ENCODE assay signal across 8 cellular contexts in genomic region chr17:59329558-59330313, GRCh38. TPM values are rescaled to one million over a fixed set of nuclear protein-coding genes. Genes with fewer than 3 reads are reported as not detected.
DNase-seq lines count a peak whose midpoint lies in the region; ATAC-seq and TF ChIP-seq lines count a peak whose summit lies in the region.

No MANE protein-coding gene starts in this region.

- intact Hi-C loops in MCF 10A (cut with micrococcal nuclease): loop anchor here (1.0 kb wide), 1 partner anchor 111 kb away; no protein-coding TSS in a partner anchor

- H3K4me1 Mint-ChIP-seq in MCF 10A (ENCODE audit: insufficient read depth, unreplicated experiment): peaks cover 17% of the 10 kb centered on the region

- DNase-seq in AML-193 (lab: John Stamatoyannopoulos, UW): peak; percentile 99 to 100
- peak; percentile 60 to 76 (median 61) for DNase-seq in NCI-H1417 (lab: John Stamatoyannopoulos, UW)
- peak in 3 of 5 experiments; percentile 33 to 77 (median 36) for DNase-seq in T-helper 2 cell
- DNase-seq in MCF 10A (ENCODE audit: unreplicated experiment): peak; percentile 67
- peak; percentile 67 to 84 for DNase-seq in hippocampal formation (lab: John Stamatoyannopoulos, UW)

- POLR2A ChIA-PET in MCF 10A (lab: Yijun Ruan, JAX): interaction anchor here (1.4 to 1.6 kb wide), 3 partner anchors 106 to 112 kb away, joined by 7 to 14 read pairs (median 8); no protein-coding TSS in a partner anchor

- H3K27ac ChIP-seq in rectal smooth muscle tissue (ENCODE audit: low read depth, low read length): peak overlapping the region; percentile 92

- BruUV-seq in MCF 10A (replicated peaks; lab: Mats Ljungman, UMichigan): no TSS peak

- TF ChIP-seq CTCF in MCF 10A (IDR thresholded peaks at IDR 0.05; ENCODE audit: unreplicated experiment): peak; percentile 65

- no peaks in the 10 kb centered on the region for H3K9me3 Mint-ChIP-seq in MCF 10A (ENCODE audit: unreplicated experiment)

- no peaks in the 10 kb centered on the region for H3K27me3 Mint-ChIP-seq in MCF 10A (ENCODE audit: insufficient read depth, unreplicated experiment)

- H3K27ac Mint-ChIP-seq in MCF 10A (ENCODE audit: low read depth, unreplicated experiment): no peak overlapping the region

- no peak overlapping the region for H3K9ac ChIP-seq in rectal smooth muscle tissue (ENCODE audit: low read length)

- no peak overlapping the region for H3K4me3 Mint-ChIP-seq in MCF 10A (ENCODE audit: unreplicated experiment)

- H3K4me1 ChIP-seq in rectal smooth muscle tissue (ENCODE audit: control insufficient read depth, insufficient read depth, low read length): peaks cover 29% of the 10 kb centered on the region

- CTCF ChIA-PET in MCF 10A (lab: Yijun Ruan, JAX): interaction anchor here (0.6 to 2.1 kb wide), 13 partner anchors 8 to 1273 kb away, joined by 3 to 28 read pairs (median 3); no protein-coding TSS in a partner anchor

- H3K4me3 ChIP-seq in rectal smooth muscle tissue (ENCODE audit: low read length): peak overlapping the region; percentile 40

- ATAC-seq in GM19395 (IDR thresholded peaks at IDR 0.05; ENCODE audit: unreplicated experiment): peak; percentile 46
- no peak for ATAC-seq in HG02970 (IDR thresholded peaks at IDR 0.05; ENCODE audit: low FRiP score, unreplicated experiment)

- no peaks in the 10 kb centered on the region for H3K27me3 ChIP-seq in rectal smooth muscle tissue (ENCODE audit: control insufficient read depth, insufficient read depth, low read length)

- H3K36me3 ChIP-seq in rectal smooth muscle tissue (ENCODE audit: control insufficient read depth, insufficient read depth, low read length): no peaks in the 10 kb centered on the region

- H3K36me3 Mint-ChIP-seq in MCF 10A (ENCODE audit: insufficient read depth, unreplicated experiment): no peaks in the 10 kb centered on the region

RNA-seq across cellular contexts. Expression of gene YPEL2, which starts 1.7 kb away (rescaled TPM):
- 1.9 and 2.1 TPM in 2 replicates for total RNA-seq in MCF 10A (2022)

Comparison
In these comparisons a context has a peak if more than half of its experiments do, and no peak if none do; other contexts are left out.
1. DNase-seq: peak in every context shown above with its lines; median percentile 100 in AML-193; 76 in hippocampal formation; 67 in MCF 10A; 61 in NCI-H1417; 36 in T-helper 2 cell.